Comparison of ENCODE assay signal across 10 cellular contexts in genomic region chr17:5708344-5708743, GRCh38.
"Had no signal": no experiment of that assay in that cellular context is flagged by ENCODE, and none has a peak within 500 bp of the region (broad histone marks: within the 10 kb centered on the region; RNA-seq: fewer than 3 reads in every experiment).

No MANE protein-coding gene starts in this region.

- H3K9ac ChIP-seq: KMS-11 had no signal

- H3K27ac ChIP-seq: HL-60, KMS-11 had no signal

- ATAC-seq: GM23338 had no signal

- H3K4me3 ChIP-seq: GM23338 had no signal

- H2AFZ ChIP-seq: GM23338 had no signal

- FAIRE-seq: H1, H54 had no signal

- H3K9me3 Mint-ChIP-seq: HFFc6 had no signal

- H3K27ac Mint-ChIP-seq: GM23338, H9, HFFc6 had no signal

- H3K4me3 Mint-ChIP-seq: GM23338, H9, HFFc6 had no signal

- H3K4me2 ChIP-seq: GM23338, KMS-11 had no signal

- DNase-seq: HCEC 1CT, HFFc6, IMR-90, KBM-7 had no signal
